ENCODE assay signal across 8 cellular contexts in genomic region chr4:101348367-101348827, GRCh38. TPM values are rescaled to one million over a fixed set of nuclear protein-coding genes. Genes with fewer than 3 reads are reported as not detected.
DNase-seq lines count a peak whose midpoint lies in the region; ATAC-seq and TF ChIP-seq lines count a peak whose summit lies in the region.

No MANE protein-coding gene starts in this region.

- H3K9me3 Mint-ChIP-seq in HFFc6, result no peaks in the 10 kb centered on the region
- no peaks in the 10 kb centered on the region for H3K9me3 Mint-ChIP-seq in activated naive CD4-positive, alpha-beta T cell treated with anti-CD3 and anti-CD28 coated beads, Interleukin-2, amount 50 U/mL, for 72 hours

- peaks cover 5% of the 10 kb centered on the region for H3K27me3 Mint-ChIP-seq in HFFc6 (ENCODE audit: insufficient read depth)

- H3K9ac ChIP-seq in skeletal muscle satellite cell (ENCODE audit: low read depth, low read length), result peak overlapping the region; percentile 89

- H3K4me1 Mint-ChIP-seq in HFFc6 (ENCODE audit: low read depth), result peaks cover 43% of the 10 kb centered on the region

- H3K27ac Mint-ChIP-seq in HFFc6, result peak overlapping the region; percentile 94
- H3K27ac Mint-ChIP-seq in activated naive CD4-positive, alpha-beta T cell treated with anti-CD3 and anti-CD28 coated beads, Interleukin-2, amount 50 U/mL, for 72 hours, result peak overlapping the region; percentile 60 to 62

- H3K27me3 ChIP-seq in BE2C, result no peaks in the 10 kb centered on the region
- no peaks in the 10 kb centered on the region for H3K27me3 ChIP-seq in right atrium auricular region
- H3K27me3 ChIP-seq in skeletal muscle satellite cell (ENCODE audit: control insufficient read depth, insufficient read depth, low read length), result no peaks in the 10 kb centered on the region

- H3K36me3 Mint-ChIP-seq in HFFc6 (ENCODE audit: low read depth), result no peaks in the 10 kb centered on the region
- H3K36me3 Mint-ChIP-seq in activated naive CD4-positive, alpha-beta T cell treated with anti-CD3 and anti-CD28 coated beads, Interleukin-2, amount 50 U/mL, for 72 hours, result peaks cover 0 to 6% of the 10 kb centered on the region in 2 donors

- ATAC-seq in activated naive CD4-positive, alpha-beta T cell treated with anti-CD3 and anti-CD28 coated beads, Interleukin-2, amount 50 U/mL, for 72 hours, result no peak
- ATAC-seq in GM21529 (IDR thresholded peaks at IDR 0.05; ENCODE audit: unreplicated experiment) (no peak), GM18511 (IDR thresholded peaks at IDR 0.05; ENCODE audit: unreplicated experiment) (no peak)

- no peaks in the 10 kb centered on the region for H3K36me3 ChIP-seq in BE2C
- no peaks in the 10 kb centered on the region for H3K36me3 ChIP-seq in right atrium auricular region
- no peaks in the 10 kb centered on the region for H3K36me3 ChIP-seq in skeletal muscle satellite cell (ENCODE audit: insufficient read depth, low read length)

- peaks cover 7% of the 10 kb centered on the region for H3K4me1 ChIP-seq in BE2C
- peaks cover 0 to 9% of the 10 kb centered on the region in 2 donors for H3K4me1 ChIP-seq in right atrium auricular region
- H3K4me1 ChIP-seq in skeletal muscle satellite cell (ENCODE audit: control insufficient read depth, insufficient read depth, low read length), result peaks cover 26% of the 10 kb centered on the region

- peak overlapping the region; percentile 94 to 98 for H3K27ac ChIP-seq in right atrium auricular region

- H3K4me3 Mint-ChIP-seq in HFFc6, result peak overlapping the region; percentile 95

- no peak for DNase-seq in BE2C
- DNase-seq in HFFc6, result no peak
- no peak for DNase-seq in activated naive CD4-positive, alpha-beta T cell treated with anti-CD3 and anti-CD28 coated beads, Interleukin-2, amount 50 U/mL, for 72 hours (ENCODE audit: low spot score in 2 of 2)
- DNase-seq in right atrium auricular region (ENCODE audit: low spot score), result peak; percentile 61
- no peak for DNase-seq in NOMO-1 treated with DMSO at 0.1 percent for 48 hours (lab: John Stamatoyannopoulos, UW; ENCODE audit: unreplicated experiment)

- TF ChIP-seq CTCF in BE2C (IDR thresholded peaks at IDR 0.05; ENCODE audit: low read depth, low read length), result no peak
- TF ChIP-seq CTCF in HFFc6 (IDR thresholded peaks at IDR 0.05), result no peak
- no peak for TF ChIP-seq CTCF in right atrium auricular region (IDR thresholded peaks at IDR 0.05)

- H3K4me3 ChIP-seq in BE2C (ENCODE audit: low read depth, low read length), result peak overlapping the region; percentile 89
- peak overlapping the region; percentile 72 to 89 for H3K4me3 ChIP-seq in right atrium auricular region
- peak overlapping the region; percentile 99 for H3K4me3 ChIP-seq in skeletal muscle satellite cell (ENCODE audit: low read length)

- peak overlapping the region; percentile 88 for H3K4me2 ChIP-seq in skeletal muscle satellite cell (ENCODE audit: low read length)

- H3K9me3 ChIP-seq in BE2C (no peaks in the 10 kb centered on the region), right atrium auricular region (no peaks in the 10 kb centered on the region), skeletal muscle satellite cell (replicated peaks; ENCODE audit: low read length) (no peaks in the 10 kb centered on the region)

RNA-seq across cellular contexts. Expression of gene PPP3CA, which starts 1.1 kb away (rescaled TPM):
- 29.6 TPM for polyA plus RNA-seq in BE2C (2012; ENCODE audit: insufficient read depth, insufficient read length, low read depth)
- total RNA-seq in HFFc6 (2021; fragmentation: NEBNext Ultra II Directional; extraction: Animal tissue kit (Norgen Biotek cat#: 25700)), result 10 to 100 TPM; 45.9 to 59.6 (median 55.0) TPM
- 1 to 10 TPM; 3.3 to 3.5 TPM for total RNA-seq in activated naive CD4-positive, alpha-beta T cell treated with anti-CD3 and anti-CD28 coated beads, Interleukin-2, amount 50 U/mL, for 72 hours
- 10 to 100 TPM; 11.2 to 15.7 TPM for total RNA-seq in right atrium auricular region
- 38.2 and 43.3 TPM in 2 replicates for total RNA-seq in skeletal muscle satellite cell (2012; rRNA removed)
